ENCODE assay signal across 15 cellular contexts in genomic region chrX:46179748-46180147, GRCh38.
DNase-seq lines count a peak whose midpoint lies in the region; ATAC-seq and TF ChIP-seq lines count a peak whose summit lies in the region.
"Had no signal": no experiment of that assay in that cellular context is flagged by ENCODE, and none has a peak within 500 bp of the region (broad histone marks: within the 10 kb centered on the region; RNA-seq: fewer than 3 reads in every experiment).

No MANE protein-coding gene starts in this region.

- H3K27me3 Mint-ChIP-seq in glutamatergic neuron (ENCODE audit: unreplicated experiment) = no peaks in the 10 kb centered on the region
- H3K27me3 Mint-ChIP-seq: activated CD4-positive, alpha-beta memory T cell treated with anti-CD3 and anti-CD28 coated beads for 36 hours had no signal

- H4K8ac ChIP-seq in trophoblast cell (ENCODE audit: low read depth, low read length) = no peak overlapping the region

- POLR2A ChIA-PET in SK-N-SH (lab: Yijun Ruan, JAX) (no interaction called here), OCI-LY7 (lab: Charles Lee) (interaction anchor here (1.3 kb wide), 1 partner anchor 11 kb away, joined by 3 read pairs; no protein-coding TSS in a partner anchor)

- H3K27me3 ChIP-seq in SK-N-SH (ENCODE audit: insufficient read depth) (no peaks in the 10 kb centered on the region), trophoblast cell (ENCODE audit: insufficient read depth, low read length) (no peaks in the 10 kb centered on the region)

- H3K23ac ChIP-seq in trophoblast cell (ENCODE audit: low read length) = no peak overlapping the region

- TF ChIP-seq RAD21 in SK-N-SH (IDR thresholded peaks at IDR 0.05; ENCODE audit: low read length) = no peak

- H3K9me2 ChIP-seq in SK-N-SH = no peaks in the 10 kb centered on the region
- H3K9me2 ChIP-seq in OCI-LY7 (ENCODE audit: insufficient read depth, low read length) = no peaks in the 10 kb centered on the region

- peak overlapping the region; percentile 25 for H3K14ac ChIP-seq in trophoblast cell (ENCODE audit: low read length)

- no peak overlapping the region for H3K4me3 Mint-ChIP-seq in glutamatergic neuron (ENCODE audit: unreplicated experiment)
- H3K4me3 Mint-ChIP-seq: activated CD4-positive, alpha-beta memory T cell treated with anti-CD3 and anti-CD28 coated beads for 36 hours; activated naive CD8-positive, alpha-beta T cell treated with anti-CD3 and anti-CD28 coated beads, Interleukin-2, amount 10 ng/mL, durations not matched to agents 7 days and 5 days; GM23338 had no signal

- no peak overlapping the region for H2AFZ ChIP-seq in SK-N-SH (ENCODE audit: low read depth)
- H2AFZ ChIP-seq in trophoblast cell (ENCODE audit: insufficient read depth, low read length, poor library complexity) = no peak overlapping the region
- no peak overlapping the region for H2AFZ ChIP-seq in OCI-LY7 (ENCODE audit: low read length)
- H2AFZ ChIP-seq: GM23338 had no signal

- H3F3A ChIP-seq in SK-N-SH (replicated peaks; ENCODE audit: insufficient read depth) = no peaks in the 10 kb centered on the region

- H3K4me1 ChIP-seq in SK-N-SH (ENCODE audit: control insufficient read depth in 1 of 2, insufficient read depth in 2 of 2, low read depth in 1 of 2, low read length in 1 of 2) (no peaks in the 10 kb centered on the region; a peak in 2 of 4 replicates), trophoblast cell (ENCODE audit: control insufficient read depth in 1 of 2, insufficient read depth in 2 of 2, low read length in 2 of 2) (peaks cover 4 to 8% of the 10 kb centered on the region in 2 experiments), OCI-LY7 (ENCODE audit: insufficient read depth, low read length, poor library complexity, severe bottlenecking) (no peaks in the 10 kb centered on the region)
- H3K4me1 ChIP-seq: gastrocnemius medialis, pancreas had no signal

- H2BK5ac ChIP-seq in trophoblast cell (ENCODE audit: low read depth, low read length, poor library complexity) = no peak overlapping the region

- no peak overlapping the region for H2BK12ac ChIP-seq in trophoblast cell (ENCODE audit: low read length)

- BruUV-seq in OCI-LY7 (replicated peaks; lab: Mats Ljungman, UMichigan) = no TSS peak

- H3K4me3 ChIP-seq in SK-N-SH (ENCODE audit: low read depth in 2 of 2, low read length in 1 of 2) (no peak overlapping the region), trophoblast cell (ENCODE audit: low read depth, low read length) (no peak overlapping the region), OCI-LY7 (ENCODE audit: low read depth, low read length, poor library complexity, severe bottlenecking) (no peak overlapping the region)
- H3K4me3 ChIP-seq: gastrocnemius medialis, GM23338, pancreas had no signal

- H3K4ac ChIP-seq in trophoblast cell (ENCODE audit: low read depth, low read length) = no peak overlapping the region

- peak overlapping the region; percentile 11 for H2BK120ac ChIP-seq in trophoblast cell (ENCODE audit: insufficient read depth, low read length, poor library complexity)

- WGBS in SK-N-SH (ENCODE audit: low lambda C conversion rate) = 18% methylated on average over 2 of the region's 3 CpGs
- no CpG with 5 or more reads among the region's 3 CpGs for whole genome bisulfite sequencing in trophoblast cell (ENCODE audit: extremely low coverage, insufficient coverage, insufficient read length)

- peak overlapping the region; percentile 54 to 60; a peak in 3 of 4 replicates for H3K27ac ChIP-seq in SK-N-SH (ENCODE audit: low read depth in 2 of 2, low read length in 1 of 2)
- no peak overlapping the region for H3K27ac ChIP-seq in trophoblast cell (ENCODE audit: low read depth, low read length)
- no peak overlapping the region for H3K27ac ChIP-seq in OCI-LY7 (ENCODE audit: low read depth, low read length, poor library complexity, severe bottlenecking)
- H3K27ac ChIP-seq: gastrocnemius medialis, pancreas had no signal

- H4K12ac ChIP-seq in trophoblast cell (ENCODE audit: low read depth, low read length) = no peak overlapping the region

- H3K36me3 ChIP-seq in SK-N-SH (replicated peaks in 1 of 2; ENCODE audit: control insufficient read depth in 1 of 2, insufficient read depth in 2 of 2, low read length in 1 of 2) = no peaks in the 10 kb centered on the region
- no peaks in the 10 kb centered on the region for H3K36me3 ChIP-seq in trophoblast cell (ENCODE audit: control insufficient read depth in 1 of 2, insufficient read depth in 2 of 2, low read length in 2 of 2)
- no peaks in the 10 kb centered on the region for H3K36me3 ChIP-seq in OCI-LY7 (ENCODE audit: insufficient read depth, low read length)
- H3K36me3 ChIP-seq: gastrocnemius medialis, pancreas had no signal

- CTCF ChIA-PET in SK-N-SH (lab: Yijun Ruan, JAX) = no interaction called here
- CTCF ChIA-PET in OCI-LY7 (lab: Charles Lee; ENCODE audit: unreplicated experiment) = no interaction called here

- TF ChIP-seq CTCF in SK-N-SH (IDR thresholded peaks at IDR 0.05) (no peak), OCI-LY7 (conservative IDR thresholded peaks at IDR 0.05; ENCODE audit: low read length) (no peak), glutamatergic neuron (IDR thresholded peaks at IDR 0.05; ENCODE audit: partially characterized antibody, unreplicated experiment) (no peak)

- no peaks in the 10 kb centered on the region for H4K20me1 ChIP-seq in SK-N-SH (ENCODE audit: insufficient read depth)
- no peaks in the 10 kb centered on the region for H4K20me1 ChIP-seq in OCI-LY7 (ENCODE audit: insufficient read depth, low read length)

- no peak for TF ChIP-seq EP300 in SK-N-SH (IDR thresholded peaks at IDR 0.05; ENCODE audit: borderline replicate concordance in 1 of 2, low read depth in 1 of 2, low read length in 1 of 2)

- H3K27ac Mint-ChIP-seq in glutamatergic neuron (ENCODE audit: unreplicated experiment) = no peak overlapping the region
- H3K27ac Mint-ChIP-seq: activated CD4-positive, alpha-beta memory T cell treated with anti-CD3 and anti-CD28 coated beads for 36 hours; activated naive CD8-positive, alpha-beta T cell treated with anti-CD3 and anti-CD28 coated beads, Interleukin-2, amount 10 ng/mL, durations not matched to agents 7 days and 5 days; GM23338 had no signal

- H3K4me1 Mint-ChIP-seq in glutamatergic neuron (ENCODE audit: low read depth, unreplicated experiment) = no peaks in the 10 kb centered on the region
- H3K4me1 Mint-ChIP-seq: GM23338 had no signal

- H3K36me3 Mint-ChIP-seq in glutamatergic neuron (ENCODE audit: unreplicated experiment) = no peaks in the 10 kb centered on the region
- H3K36me3 Mint-ChIP-seq: activated CD4-positive, alpha-beta memory T cell treated with anti-CD3 and anti-CD28 coated beads for 36 hours; activated naive CD8-positive, alpha-beta T cell treated with anti-CD3 and anti-CD28 coated beads, Interleukin-2, amount 10 ng/mL, durations not matched to agents 7 days and 5 days had no signal

- no peak overlapping the region for H3K4me2 ChIP-seq in SK-N-SH
- H3K4me2 ChIP-seq in trophoblast cell (ENCODE audit: low read length) = no peak overlapping the region
- H3K4me2 ChIP-seq in OCI-LY7 (ENCODE audit: low read length) = no peak overlapping the region
- H3K4me2 ChIP-seq: GM23338 had no signal

- H3K9me3 ChIP-seq in SK-N-SH (no peaks in the 10 kb centered on the region), trophoblast cell (ENCODE audit: insufficient read depth, low read depth, low read length) (no peaks in the 10 kb centered on the region), OCI-LY7 (ENCODE audit: low read length) (no peaks in the 10 kb centered on the region)
- H3K9me3 ChIP-seq: gastrocnemius medialis, pancreas had no signal

- H3K9me3 Mint-ChIP-seq in glutamatergic neuron (ENCODE audit: unreplicated experiment) = peaks cover 1% of the 10 kb centered on the region
- H3K9me3 Mint-ChIP-seq: activated CD4-positive, alpha-beta memory T cell treated with anti-CD3 and anti-CD28 coated beads for 36 hours; activated naive CD8-positive, alpha-beta T cell treated with anti-CD3 and anti-CD28 coated beads, Interleukin-2, amount 10 ng/mL, durations not matched to agents 7 days and 5 days; GM23338 had no signal

- no peaks in the 10 kb centered on the region for H3K79me1 ChIP-seq in trophoblast cell (ENCODE audit: low read length)

- no peak overlapping the region for H3K18ac ChIP-seq in trophoblast cell (ENCODE audit: low read length)

- DNase-seq in DMS79 treated with DMSO at 0.1 percent for 48 hours (lab: John Stamatoyannopoulos, UW) (peak; percentile 82), DMS79 (lab: John Stamatoyannopoulos, UW) (no peak), SK-N-SH (no peak), trophoblast cell (peak in 1 of 2 donors; percentile 12), OCI-LY7 (ENCODE audit: low spot score) (no peak), glutamatergic neuron (no peak)
- DNase-seq: 8988T; gastrocnemius medialis; pancreas; stimulated activated CD4-positive, alpha-beta T cell treated with anti-CD3 and anti-CD28 coated beads, Interleukin-4, amount 100 ng/mL, for 24 hours had no signal

- H3K79me2 ChIP-seq in SK-N-SH (ENCODE audit: insufficient read depth) = no peaks in the 10 kb centered on the region
- no peaks in the 10 kb centered on the region for H3K79me2 ChIP-seq in trophoblast cell (ENCODE audit: control insufficient read depth, insufficient read depth, low read length, poor library complexity)
- no peaks in the 10 kb centered on the region for H3K79me2 ChIP-seq in OCI-LY7 (ENCODE audit: insufficient read depth, low read depth, low read length)

- ATAC-seq in HG02943 (IDR thresholded peaks at IDR 0.05; ENCODE audit: low read depth, unreplicated experiment) = peak; percentile 35
- no peak for ATAC-seq in HG03196 (IDR thresholded peaks at IDR 0.05; ENCODE audit: unreplicated experiment)
- ATAC-seq: gastrocnemius medialis, GM23338, pancreas had no signal

- H3K9ac ChIP-seq in SK-N-SH (no peak overlapping the region), trophoblast cell (ENCODE audit: low read length) (no peak overlapping the region)

- peak overlapping the region; percentile 28 for H4K91ac ChIP-seq in trophoblast cell (ENCODE audit: low read depth, low read length)

- intact Hi-C loops in OCI-LY7 (cut with micrococcal nuclease; ENCODE audit: unreplicated experiment) = no loop called here

- no peak overlapping the region for H2AK5ac ChIP-seq in trophoblast cell (ENCODE audit: low read length)

TF ChIP-seq in SK-N-SH, 30 proteins besides CTCF, POLR2A, EP300 and RAD21 (continues in another document):
- TF ChIP-seq SIN3A (IDR thresholded peaks at IDR 0.05; ENCODE audit: borderline replicate concordance, low read depth, low read length) (no peak), CHD2 (IDR thresholded peaks at IDR 0.05; ENCODE audit: low read length, partially characterized antibody) (no peak), MAX (IDR thresholded peaks at IDR 0.05; ENCODE audit: low read depth) (no peak), RFX5 (IDR thresholded peaks at IDR 0.05; ENCODE audit: low read length) (no peak), RXRA (IDR thresholded peaks at IDR 0.05; ENCODE audit: borderline replicate concordance, low read depth) (no peak)

Comparison
In these comparisons a context has a peak if more than half of its experiments do, and no peak if none do; other contexts are left out.
1. H3K27ac ChIP-seq: peak in SK-N-SH (2 of 2); none in trophoblast cell (single experiment) and OCI-LY7 (single experiment).